34 cellular contexts compared by ENCODE assay signal in genomic region chr2:106334802-106335201, GRCh38.
"Had no signal": no experiment of that assay in that cellular context is flagged by ENCODE, and none has a peak within 500 bp of the region (broad histone marks: within the 10 kb centered on the region; RNA-seq: fewer than 3 reads in every experiment).

No MANE protein-coding gene starts in this region.

- H3K4me1 ChIP-seq: body of pancreas, gastrocnemius medialis, lower lobe of right lung, sigmoid colon, tibial nerve had no signal

- H3K27ac ChIP-seq: adrenal gland, body of pancreas, coronary artery, dorsolateral prefrontal cortex, gastrocnemius medialis, lower lobe of right lung, sigmoid colon, tibial nerve, WERI-Rb-1 had no signal

- H3K27me3 ChIP-seq: adrenal gland, body of pancreas, dorsolateral prefrontal cortex, gastrocnemius medialis, sigmoid colon, tibial nerve had no signal

- ATAC-seq: activated CD4-positive, CD25-positive, alpha-beta regulatory T cell treated with anti-CD3 and anti-CD28 coated beads, Interleukin-2, amount 50 U/mL, for 24 hours; body of pancreas; gastrocnemius medialis; mucosa of descending colon; natural killer cell treated with Interleukin-12 subunit alpha and Interleukin-12 subunit beta and Interleukin-15 and Interleukin-18, amount 100 ng/mL, for 72 hours; stimulated activated naive B cell treated with anti-CD40 and anti-IgM and Interleukin-4, amounts not matched to agents 10 μg/mL and 1 μg/mL and 100 μg/mL, for 72 hours; T-helper 17 cell had no signal

- H3K9me3 ChIP-seq: adrenal gland, body of pancreas, gastrocnemius medialis, lower lobe of right lung, mucosa of descending colon, sigmoid colon had no signal

- H3K36me3 ChIP-seq: adrenal gland, gastrocnemius medialis, lower lobe of right lung, sigmoid colon, tibial nerve, WERI-Rb-1 had no signal

- H3K27me3 Mint-ChIP-seq: activated naive CD8-positive, alpha-beta T cell treated with anti-CD3 and anti-CD28 coated beads for 36 hours; stimulated activated naive B cell treated with anti-CD40 and anti-IgM and Interleukin-4, amounts not matched to agents 10 μg/mL and 1 μg/mL and 100 μg/mL, for 72 hours; T-helper 17 cell had no signal

- H3K36me3 Mint-ChIP-seq: activated naive CD8-positive, alpha-beta T cell treated with anti-CD3 and anti-CD28 coated beads for 36 hours; natural killer cell treated with Interleukin-12 subunit alpha and Interleukin-12 subunit beta and Interleukin-15 and Interleukin-18, amount 100 ng/mL, for 72 hours; stimulated activated naive B cell treated with anti-CD40 and anti-IgM and Interleukin-4, amounts not matched to agents 10 μg/mL and 1 μg/mL and 100 μg/mL, for 72 hours had no signal

- H3K4me3 ChIP-seq: adrenal gland, body of pancreas, coronary artery, dorsolateral prefrontal cortex, gastrocnemius medialis, lower lobe of right lung, mucosa of descending colon, sigmoid colon, tibial nerve had no signal

- H3K9me3 Mint-ChIP-seq: activated naive CD4-positive, alpha-beta T cell treated with anti-CD3 and anti-CD28 coated beads for 36 hours; activated T-helper 1 cell treated with anti-CD3 and anti-CD28 coated beads, Interleukin-12 subunit alpha, Interleukin-12 subunit beta, Interleukin-2, Interleukin-4 antibody, amounts not matched to agents 30 ng/mL and 10 ng/mL and 1 ng/mL, durations not matched to agents 14 hours and 24 hours and 36 hours; natural killer cell treated with Interleukin-12 subunit alpha and Interleukin-12 subunit beta and Interleukin-15 and Interleukin-18, amount 100 ng/mL, for 72 hours had no signal

- FAIRE-seq: keratinocyte had no signal

- DNase-seq: activated CD4-positive, alpha-beta T cell treated with anti-CD3 and anti-CD28 coated beads for 48 hours; activated CD4-positive, alpha-beta T cell treated with anti-CD3 and anti-CD28 coated beads, Interleukin-2, amount 50 U/mL, for 48 hours; activated CD8-positive, alpha-beta memory T cell treated with anti-CD3 and anti-CD28 coated beads, Interleukin-2, amount 50 U/mL, for 4 hours; activated effector memory CD4-positive, alpha-beta T cell treated with anti-CD3 and anti-CD28 coated beads, Interleukin-2, amount 50 U/mL, for 16 hours; activated naive CD4-positive, alpha-beta T cell treated with anti-CD3 and anti-CD28 coated beads for 36 hours; activated naive CD8-positive, alpha-beta T cell treated with anti-CD3 and anti-CD28 coated beads for 36 hours; activated T-cell treated with anti-CD3 and anti-CD28 coated beads, Interleukin-2, amount 50 U/mL, for 1 hour; adrenal gland; aorta; body of pancreas; cerebellar nuclear complex; dorsolateral prefrontal cortex; effector memory CD4-positive, alpha-beta T cell; erythroblast; gastrocnemius medialis; glutamatergic neuron; hippocampal formation; left cardiac atrium; lower lobe of right lung; mesendoderm; mucosa of descending colon; sigmoid colon; stimulated activated CD4-positive, alpha-beta T cell treated with anti-CD3 and anti-CD28 coated beads, Interleukin-15, amount 100 ng/mL, for 24 hours; stimulated activated CD4-positive, alpha-beta T cell treated with anti-CD3 and anti-CD28 coated beads, Interleukin-2, amount 100 ng/mL, for 24 hours; stimulated activated naive B cell treated with anti-CD40 and anti-IgM and Interleukin-4, amounts not matched to agents 10 μg/mL and 1 μg/mL and 100 μg/mL, for 72 hours; T-helper 17 cell; T1000; WERI-Rb-1 had no signal

- H3K27ac Mint-ChIP-seq: activated naive CD4-positive, alpha-beta T cell treated with anti-CD3 and anti-CD28 coated beads for 36 hours; activated naive CD8-positive, alpha-beta T cell treated with anti-CD3 and anti-CD28 coated beads for 36 hours; activated T-helper 1 cell treated with anti-CD3 and anti-CD28 coated beads, Interleukin-12 subunit alpha, Interleukin-12 subunit beta, Interleukin-2, Interleukin-4 antibody, amounts not matched to agents 30 ng/mL and 10 ng/mL and 1 ng/mL, durations not matched to agents 14 hours and 24 hours and 36 hours; natural killer cell treated with Interleukin-12 subunit alpha and Interleukin-12 subunit beta and Interleukin-15 and Interleukin-18, amount 100 ng/mL, for 72 hours; stimulated activated naive B cell treated with anti-CD40 and anti-IgM and Interleukin-4, amounts not matched to agents 10 μg/mL and 1 μg/mL and 100 μg/mL, for 72 hours; T-helper 17 cell had no signal

- H3K4me3 Mint-ChIP-seq: activated naive CD4-positive, alpha-beta T cell treated with anti-CD3 and anti-CD28 coated beads for 36 hours; activated naive CD8-positive, alpha-beta T cell treated with anti-CD3 and anti-CD28 coated beads for 36 hours; activated T-helper 1 cell treated with anti-CD3 and anti-CD28 coated beads, Interleukin-12 subunit alpha, Interleukin-12 subunit beta, Interleukin-2, Interleukin-4 antibody, amounts not matched to agents 30 ng/mL and 10 ng/mL and 1 ng/mL, durations not matched to agents 14 hours and 24 hours and 36 hours; natural killer cell treated with Interleukin-12 subunit alpha and Interleukin-12 subunit beta and Interleukin-15 and Interleukin-18, amount 100 ng/mL, for 72 hours; stimulated activated naive B cell treated with anti-CD40 and anti-IgM and Interleukin-4, amounts not matched to agents 10 μg/mL and 1 μg/mL and 100 μg/mL, for 72 hours; T-helper 17 cell had no signal
